In the genomic region with DNA sequence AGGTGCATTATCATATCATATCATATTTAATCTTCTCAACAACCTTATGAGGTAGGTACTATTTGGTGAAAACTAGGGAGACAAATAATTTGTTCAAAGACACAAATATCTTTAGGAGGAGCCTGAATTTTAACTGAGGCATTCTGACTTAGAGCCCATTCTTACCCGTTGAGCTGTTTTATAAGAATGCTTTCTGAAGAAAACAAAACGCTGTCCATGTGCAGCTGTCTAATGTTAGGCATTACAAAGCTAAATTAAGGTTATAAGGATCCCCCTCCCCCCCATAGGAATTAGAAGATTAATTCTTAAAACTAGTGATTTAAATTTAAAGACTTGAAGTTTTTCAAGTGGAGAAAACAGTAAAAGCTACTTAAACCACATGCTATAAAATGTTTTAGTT, we compare ENCODE assay signal across 17 cellular contexts. TPM values are rescaled to one million over a fixed set of nuclear protein-coding genes. Genes with fewer than 3 reads are reported as not detected.
A peak's percentile ranks its signal among the peaks of the same experiment; 100 is the strongest.
DNase-seq lines count a peak whose midpoint lies in the region; ATAC-seq and TF ChIP-seq lines count a peak whose summit lies in the region.
"Had no signal": no experiment of that assay in that cellular context is flagged by ENCODE, and none has a peak within 500 bp of the region (broad histone marks: within the 10 kb centered on the region; RNA-seq: fewer than 3 reads in every experiment).

No MANE protein-coding gene starts in this region.

- H3K9ac ChIP-seq in skeletal muscle satellite cell (ENCODE audit: low read depth, low read length): no peak overlapping the region
- H3K9ac ChIP-seq: BLaER1 had no signal

- H3K27me3 ChIP-seq in skeletal muscle satellite cell (ENCODE audit: control insufficient read depth, insufficient read depth, low read length): no peaks in the 10 kb centered on the region
- H3K27me3 ChIP-seq: BLaER1, upper lobe of right lung had no signal

- H3K36me3 Mint-ChIP-seq in activated naive CD4-positive, alpha-beta T cell treated with anti-CD3 and anti-CD28 coated beads, Interleukin-2, amount 50 U/mL, for 24 hours: peaks cover 3% of the 10 kb centered on the region
- H3K36me3 Mint-ChIP-seq in chondrocyte (ENCODE audit: low read depth): no peaks in the 10 kb centered on the region

- ATAC-seq in GM21737 (IDR thresholded peaks at IDR 0.05; ENCODE audit: unreplicated experiment): no peak
- ATAC-seq: upper lobe of right lung had no signal

- H3K4me3 ChIP-seq in skeletal muscle satellite cell (ENCODE audit: low read length): no peak overlapping the region
- H3K4me3 ChIP-seq: BLaER1, upper lobe of right lung had no signal

- H3K9me3 ChIP-seq in skeletal muscle satellite cell (replicated peaks; ENCODE audit: low read length): no peaks in the 10 kb centered on the region
- H3K9me3 ChIP-seq: upper lobe of right lung had no signal

- peaks cover 65% of the 10 kb centered on the region for H3K4me1 ChIP-seq in skeletal muscle satellite cell (ENCODE audit: control insufficient read depth, insufficient read depth, low read length)

- no peak for DNase-seq in activated naive CD4-positive, alpha-beta T cell (lab: John Stamatoyannopoulos, UW)
- DNase-seq in LHCN-M2 (ENCODE audit: low read depth): peak; percentile 51
- no peak for DNase-seq in chondrocyte (ENCODE audit: low spot score)
- no peak for DNase-seq in activated CD4-positive, alpha-beta T cell treated with anti-CD3 and anti-CD28 coated beads, Interleukin-2, amount 50 U/mL, for 1 hour
- DNase-seq in NCI-H526 treated with DMSO at 0.1 percent for 48 hours (lab: John Stamatoyannopoulos, UW): no peak
- DNase-seq: activated CD4-positive, alpha-beta T cell treated with anti-CD3 and anti-CD28 coated beads for 48 hours; cortex of kidney; H9; NCI-H2171 treated with DMSO at 0.1 percent for 48 hours; nucleus accumbens; SHP77; stimulated activated CD8-positive, alpha-beta memory T cell treated with anti-CD3 and anti-CD28 coated beads, Interleukin-4, amount 100 ng/mL, for 48 hours; upper lobe of right lung had no signal

- TF ChIP-seq CTCF in chondrocyte (IDR thresholded peaks at IDR 0.05): no peak

- no peak overlapping the region for H3K4me3 Mint-ChIP-seq in activated naive CD4-positive, alpha-beta T cell treated with anti-CD3 and anti-CD28 coated beads, Interleukin-2, amount 50 U/mL, for 24 hours
- no peak overlapping the region for H3K4me3 Mint-ChIP-seq in chondrocyte (ENCODE audit: unreplicated experiment)
- H3K4me3 Mint-ChIP-seq: H9 had no signal

- no peaks in the 10 kb centered on the region for H3K9me3 Mint-ChIP-seq in activated naive CD4-positive, alpha-beta T cell treated with anti-CD3 and anti-CD28 coated beads, Interleukin-2, amount 50 U/mL, for 24 hours
- H3K9me3 Mint-ChIP-seq in chondrocyte (ENCODE audit: low read depth): no peaks in the 10 kb centered on the region
- H3K9me3 Mint-ChIP-seq: H9 had no signal

- H3K27me3 Mint-ChIP-seq in activated naive CD4-positive, alpha-beta T cell treated with anti-CD3 and anti-CD28 coated beads, Interleukin-2, amount 50 U/mL, for 24 hours: no peaks in the 10 kb centered on the region
- H3K27me3 Mint-ChIP-seq in chondrocyte (ENCODE audit: low read depth): no peaks in the 10 kb centered on the region

- H3K27ac Mint-ChIP-seq in activated naive CD4-positive, alpha-beta T cell treated with anti-CD3 and anti-CD28 coated beads, Interleukin-2, amount 50 U/mL, for 24 hours: peak overlapping the region; percentile 1
- peak overlapping the region; percentile 85 for H3K27ac Mint-ChIP-seq in chondrocyte (ENCODE audit: unreplicated experiment)

- H3K4me1 Mint-ChIP-seq in activated naive CD4-positive, alpha-beta T cell treated with anti-CD3 and anti-CD28 coated beads, Interleukin-2, amount 50 U/mL, for 24 hours: peaks cover 29% of the 10 kb centered on the region
- peaks cover 49% of the 10 kb centered on the region for H3K4me1 Mint-ChIP-seq in chondrocyte (ENCODE audit: low read depth)

- H3K36me3 ChIP-seq in skeletal muscle satellite cell (ENCODE audit: insufficient read depth, low read length): no peaks in the 10 kb centered on the region
- H3K36me3 ChIP-seq: upper lobe of right lung had no signal

- peak overlapping the region; percentile 35 for H3K4me2 ChIP-seq in skeletal muscle satellite cell (ENCODE audit: low read length)
- H3K4me2 ChIP-seq: BLaER1 had no signal

RNA-seq across cellular contexts. Expression of a gene that starts 6.4 kb away (rescaled TPM):
- total RNA-seq in LHCN-M2 (2014; rRNA removed) (168 and 182 TPM in 2 replicates), chondrocyte (129 to 148 TPM (median 137 TPM) in 3 replicates)
- 50.2 TPM for polyA plus RNA-seq in LHCN-M2 (2012)
- total RNA-seq in skeletal muscle satellite cell (2012; rRNA removed): 102 and 134 TPM in 2 replicates
